1 cellular context compared by ENCODE assay signal in the genomic region with DNA sequence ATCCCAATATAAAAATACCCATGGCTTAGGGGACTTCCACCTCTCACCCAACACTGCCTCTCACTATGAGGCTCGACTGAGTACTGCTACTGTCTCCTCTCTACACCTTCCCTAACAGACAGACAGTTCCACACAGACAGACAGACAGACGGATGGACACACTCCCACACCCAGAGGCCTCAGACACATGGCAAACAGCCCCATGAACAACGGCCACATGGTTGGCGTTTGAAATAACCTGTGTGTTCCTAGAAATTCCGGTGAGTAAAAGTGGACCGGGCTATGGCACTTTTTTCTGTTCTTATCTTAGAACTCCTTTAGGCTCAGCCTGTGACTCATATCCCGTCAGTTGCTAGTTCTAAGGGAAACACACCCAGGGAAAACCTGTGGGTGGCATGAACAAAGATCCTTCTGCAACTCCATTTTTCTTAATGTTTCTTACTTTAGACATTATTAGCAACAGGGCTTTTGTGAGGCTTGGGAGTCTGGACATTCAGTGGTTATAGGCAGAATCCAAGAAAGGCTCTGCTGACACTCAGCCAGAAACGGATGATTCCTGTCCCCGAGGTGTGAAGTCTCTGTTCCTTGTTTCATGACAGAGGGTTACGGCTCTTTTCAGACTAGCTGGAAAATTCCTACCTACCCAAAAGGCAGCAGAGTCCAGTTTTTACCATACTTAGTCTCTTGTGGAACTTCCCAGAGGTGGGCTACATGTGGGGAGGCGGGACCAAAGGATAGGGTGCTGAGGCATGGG.
TF ChIP-seq lines count a peak whose summit lies in the region.

No MANE protein-coding gene starts in this region.

TF ChIP-seq in K562, 482 proteins besides CTCF, POLR2A, EP300 and RAD21 (continued from another document and continues in another):
- TF ChIP-seq AFF4 (CRISPR knock-in tag; IDR thresholded peaks at IDR 0.05) (0 out of 2 replicates have a peak, but pooled peaks have one; percentile 76), LEF1 (IDR thresholded peaks at IDR 0.05) (peak; percentile 90), FIP1L1 (IDR thresholded peaks at IDR 0.05; ENCODE audit: low read depth, low read length, poor library complexity, severe bottlenecking) (no peak), CBX8 (IDR thresholded peaks at IDR 0.05; ENCODE audit: borderline replicate concordance, extremely low read depth, low read depth, low read length, poor library complexity, severe bottlenecking) (no peak), HES1 (IDR thresholded peaks at IDR 0.05; ENCODE audit: low read depth) (peak; percentile 13; the same call in 1 of the 2 replicates), HDAC3 (IDR thresholded peaks at IDR 0.05; ENCODE audit: borderline replicate concordance, partially characterized antibody) (no peak), ZNF212 (CRISPR knock-in tag; IDR thresholded peaks at IDR 0.05) (0 out of 2 replicates have a peak, but pooled peaks have one; percentile 3), TBP (optimal IDR thresholded peaks at IDR 0.05; ENCODE audit: low read depth, low read length) (no peak), EZH2 (IDR thresholded peaks at IDR 0.05; ENCODE audit: borderline replicate concordance, low read depth, low read length) (no peak), ESRRA (IDR thresholded peaks at IDR 0.05; ENCODE audit: borderline replicate concordance, low read depth) (no peak), KHSRP (IDR thresholded peaks at IDR 0.05) (no peak), SPI1 (IDR thresholded peaks at IDR 0.05; ENCODE audit: borderline replicate concordance, low read depth, low read length) (no peak), ILF3 (IDR thresholded peaks at IDR 0.05; ENCODE audit: borderline replicate concordance) (no peak), MYC (IDR thresholded peaks at IDR 0.05; ENCODE audit: low read depth, low read length) (peak; percentile 98), MYC (CRISPR knock-in tag; IDR thresholded peaks at IDR 0.05; ENCODE audit: borderline replicate concordance, low read depth) (peak; percentile 65), C11orf30 (IDR thresholded peaks at IDR 0.05; ENCODE audit: low read depth) (no peak), SRSF3 (IDR thresholded peaks at IDR 0.05; ENCODE audit: insufficient read depth, low read length) (no peak), KAT8 (IDR thresholded peaks at IDR 0.05; ENCODE audit: low read depth) (no peak), NFIC (IDR thresholded peaks at IDR 0.05) (peak; percentile 35; the same call in 1 of the 2 replicates), ELK3 (CRISPR knock-in tag; IDR thresholded peaks at IDR 0.05) (0 out of 2 replicates have a peak, but pooled peaks have one; percentile 34), ZBTB1 (CRISPR knock-in tag; IDR thresholded peaks at IDR 0.05; ENCODE audit: borderline replicate concordance, low read depth) (peak; percentile 86), FOXJ3 (CRISPR knock-in tag; IDR thresholded peaks at IDR 0.05) (no peak), ATF2 (CRISPR knock-in tag; IDR thresholded peaks at IDR 0.05) (no peak), NFXL1 (CRISPR knock-in tag; IDR thresholded peaks at IDR 0.05) (no peak), POLR2AphosphoS2 (IDR thresholded peaks at IDR 0.05; ENCODE audit: low read length) (no peak), ZNF431 (CRISPR knock-in tag; IDR thresholded peaks at IDR 0.05) (peak; percentile 92), PYGO2 (tag; IDR thresholded peaks at IDR 0.05) (peak; percentile 56), ZNF146 (CRISPR knock-in tag; IDR thresholded peaks at IDR 0.05; ENCODE audit: unreplicated experiment) (no peak), NFE2L1 (tag; IDR thresholded peaks at IDR 0.05; ENCODE audit: borderline replicate concordance, low read depth) (no peak), ZNF589 (CRISPR knock-in tag; IDR thresholded peaks at IDR 0.05; ENCODE audit: low read depth) (peak; percentile 99), NCOA4 (IDR thresholded peaks at IDR 0.05; ENCODE audit: partially characterized antibody) (no peak)
- TF ChIP-seq, protein P1, sequence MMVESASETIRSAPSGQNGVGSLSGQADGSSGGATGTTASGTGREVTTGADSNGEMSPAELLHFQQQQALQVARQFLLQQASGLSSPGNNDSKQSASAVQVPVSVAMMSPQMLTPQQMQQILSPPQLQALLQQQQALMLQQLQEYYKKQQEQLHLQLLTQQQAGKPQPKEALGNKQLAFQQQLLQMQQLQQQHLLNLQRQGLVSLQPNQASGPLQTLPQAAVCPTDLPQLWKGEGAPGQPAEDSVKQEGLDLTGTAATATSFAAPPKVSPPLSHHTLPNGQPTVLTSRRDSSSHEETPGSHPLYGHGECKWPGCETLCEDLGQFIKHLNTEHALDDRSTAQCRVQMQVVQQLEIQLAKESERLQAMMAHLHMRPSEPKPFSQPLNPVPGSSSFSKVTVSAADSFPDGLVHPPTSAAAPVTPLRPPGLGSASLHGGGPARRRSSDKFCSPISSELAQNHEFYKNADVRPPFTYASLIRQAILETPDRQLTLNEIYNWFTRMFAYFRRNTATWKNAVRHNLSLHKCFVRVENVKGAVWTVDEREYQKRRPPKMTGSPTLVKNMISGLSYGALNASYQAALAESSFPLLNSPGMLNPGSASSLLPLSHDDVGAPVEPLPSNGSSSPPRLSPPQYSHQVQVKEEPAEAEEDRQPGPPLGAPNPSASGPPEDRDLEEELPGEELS (CRISPR knock-in tag; IDR thresholded peaks at IDR 0.05; ENCODE audit: borderline replicate concordance): peak; percentile 98
- TF ChIP-seq, protein P2, sequence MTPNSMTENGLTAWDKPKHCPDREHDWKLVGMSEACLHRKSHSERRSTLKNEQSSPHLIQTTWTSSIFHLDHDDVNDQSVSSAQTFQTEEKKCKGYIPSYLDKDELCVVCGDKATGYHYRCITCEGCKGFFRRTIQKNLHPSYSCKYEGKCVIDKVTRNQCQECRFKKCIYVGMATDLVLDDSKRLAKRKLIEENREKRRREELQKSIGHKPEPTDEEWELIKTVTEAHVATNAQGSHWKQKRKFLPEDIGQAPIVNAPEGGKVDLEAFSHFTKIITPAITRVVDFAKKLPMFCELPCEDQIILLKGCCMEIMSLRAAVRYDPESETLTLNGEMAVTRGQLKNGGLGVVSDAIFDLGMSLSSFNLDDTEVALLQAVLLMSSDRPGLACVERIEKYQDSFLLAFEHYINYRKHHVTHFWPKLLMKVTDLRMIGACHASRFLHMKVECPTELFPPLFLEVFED (CRISPR knock-in tag; conservative IDR thresholded peaks at IDR 0.05): peak; percentile 58; the same call in 1 of the 2 replicates
- TF ChIP-seq, protein P3, sequence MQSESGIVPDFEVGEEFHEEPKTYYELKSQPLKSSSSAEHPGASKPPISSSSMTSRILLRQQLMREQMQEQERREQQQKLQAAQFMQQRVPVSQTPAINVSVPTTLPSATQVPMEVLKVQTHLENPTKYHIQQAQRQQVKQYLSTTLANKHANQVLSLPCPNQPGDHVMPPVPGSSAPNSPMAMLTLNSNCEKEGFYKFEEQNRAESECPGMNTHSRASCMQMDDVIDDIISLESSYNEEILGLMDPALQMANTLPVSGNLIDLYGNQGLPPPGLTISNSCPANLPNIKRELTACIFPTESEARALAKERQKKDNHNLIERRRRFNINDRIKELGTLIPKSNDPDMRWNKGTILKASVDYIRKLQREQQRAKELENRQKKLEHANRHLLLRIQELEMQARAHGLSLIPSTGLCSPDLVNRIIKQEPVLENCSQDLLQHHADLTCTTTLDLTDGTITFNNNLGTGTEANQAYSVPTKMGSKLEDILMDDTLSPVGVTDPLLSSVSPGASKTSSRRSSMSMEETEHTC (IDR thresholded peaks at IDR 0.05): peak; percentile 50; the same call in 1 of the 2 replicates
- TF ChIP-seq, protein P4, sequence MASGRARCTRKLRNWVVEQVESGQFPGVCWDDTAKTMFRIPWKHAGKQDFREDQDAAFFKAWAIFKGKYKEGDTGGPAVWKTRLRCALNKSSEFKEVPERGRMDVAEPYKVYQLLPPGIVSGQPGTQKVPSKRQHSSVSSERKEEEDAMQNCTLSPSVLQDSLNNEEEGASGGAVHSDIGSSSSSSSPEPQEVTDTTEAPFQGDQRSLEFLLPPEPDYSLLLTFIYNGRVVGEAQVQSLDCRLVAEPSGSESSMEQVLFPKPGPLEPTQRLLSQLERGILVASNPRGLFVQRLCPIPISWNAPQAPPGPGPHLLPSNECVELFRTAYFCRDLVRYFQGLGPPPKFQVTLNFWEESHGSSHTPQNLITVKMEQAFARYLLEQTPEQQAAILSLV (tag; IDR thresholded peaks at IDR 0.05): peak; percentile 4; the same call in 1 of the 2 replicates
- TF ChIP-seq, protein P5, sequence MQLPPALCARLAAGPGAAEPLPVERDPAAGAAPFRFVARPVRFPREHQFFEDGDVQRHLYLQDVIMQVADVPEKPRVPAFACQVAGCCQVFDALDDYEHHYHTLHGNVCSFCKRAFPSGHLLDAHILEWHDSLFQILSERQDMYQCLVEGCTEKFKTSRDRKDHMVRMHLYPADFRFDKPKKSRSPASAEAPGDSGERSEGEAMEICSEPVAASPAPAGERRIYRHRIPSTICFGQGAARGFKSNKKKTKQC (CRISPR knock-in tag; IDR thresholded peaks at IDR 0.05): peak; percentile 98
- TF ChIP-seq, protein P6, sequence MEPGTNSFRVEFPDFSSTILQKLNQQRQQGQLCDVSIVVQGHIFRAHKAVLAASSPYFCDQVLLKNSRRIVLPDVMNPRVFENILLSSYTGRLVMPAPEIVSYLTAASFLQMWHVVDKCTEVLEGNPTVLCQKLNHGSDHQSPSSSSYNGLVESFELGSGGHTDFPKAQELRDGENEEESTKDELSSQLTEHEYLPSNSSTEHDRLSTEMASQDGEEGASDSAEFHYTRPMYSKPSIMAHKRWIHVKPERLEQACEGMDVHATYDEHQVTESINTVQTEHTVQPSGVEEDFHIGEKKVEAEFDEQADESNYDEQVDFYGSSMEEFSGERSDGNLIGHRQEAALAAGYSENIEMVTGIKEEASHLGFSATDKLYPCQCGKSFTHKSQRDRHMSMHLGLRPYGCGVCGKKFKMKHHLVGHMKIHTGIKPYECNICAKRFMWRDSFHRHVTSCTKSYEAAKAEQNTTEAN (CRISPR knock-in tag; IDR thresholded peaks at IDR 0.05): 0 out of 2 replicates have a peak, but pooled peaks have one; percentile 54
- TF ChIP-seq, protein P7, sequence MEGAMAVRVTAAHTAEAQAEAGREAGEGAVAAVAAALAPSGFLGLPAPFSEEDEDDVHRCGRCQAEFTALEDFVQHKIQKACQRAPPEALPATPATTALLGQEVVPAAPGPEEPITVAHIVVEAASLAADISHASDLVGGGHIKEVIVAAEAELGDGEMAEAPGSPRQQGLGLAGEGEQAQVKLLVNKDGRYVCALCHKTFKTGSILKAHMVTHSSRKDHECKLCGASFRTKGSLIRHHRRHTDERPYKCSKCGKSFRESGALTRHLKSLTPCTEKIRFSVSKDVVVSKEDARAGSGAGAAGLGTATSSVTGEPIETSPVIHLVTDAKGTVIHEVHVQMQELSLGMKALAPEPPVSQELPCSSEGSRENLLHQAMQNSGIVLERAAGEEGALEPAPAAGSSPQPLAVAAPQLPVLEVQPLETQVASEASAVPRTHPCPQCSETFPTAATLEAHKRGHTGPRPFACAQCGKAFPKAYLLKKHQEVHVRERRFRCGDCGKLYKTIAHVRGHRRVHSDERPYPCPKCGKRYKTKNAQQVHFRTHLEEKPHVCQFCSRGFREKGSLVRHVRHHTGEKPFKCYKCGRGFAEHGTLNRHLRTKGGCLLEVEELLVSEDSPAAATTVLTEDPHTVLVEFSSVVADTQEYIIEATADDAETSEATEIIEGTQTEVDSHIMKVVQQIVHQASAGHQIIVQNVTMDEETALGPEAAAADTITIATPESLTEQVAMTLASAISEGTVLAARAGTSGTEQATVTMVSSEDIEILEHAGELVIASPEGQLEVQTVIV (CRISPR knock-in tag; IDR thresholded peaks at IDR 0.05; ENCODE audit: borderline replicate concordance): no peak
- TF ChIP-seq, protein P8, sequence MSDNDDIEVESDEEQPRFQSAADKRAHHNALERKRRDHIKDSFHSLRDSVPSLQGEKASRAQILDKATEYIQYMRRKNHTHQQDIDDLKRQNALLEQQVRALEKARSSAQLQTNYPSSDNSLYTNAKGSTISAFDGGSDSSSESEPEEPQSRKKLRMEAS (CRISPR knock-in tag; IDR thresholded peaks at IDR 0.05): peak; percentile 99
